Comparison of ENCODE assay signal across 6 cellular contexts in genomic region chr9:129081388-129081889, GRCh38. TPM values are rescaled to one million over a fixed set of nuclear protein-coding genes. Genes with fewer than 3 reads are reported as not detected.
DNase-seq lines count a peak whose midpoint lies in the region; ATAC-seq lines count a peak whose summit lies in the region.

No MANE protein-coding gene starts in this region.

- peaks cover 31% of the 10 kb centered on the region for H3K4me1 Mint-ChIP-seq in dendritic cell treated with granulocyte-macrophage colony-stimulating factor and Interleukin-4, amounts not matched to agents 40 ng/mL and 50 ng/mL, for 4 days (ENCODE audit: low read depth)

- peak overlapping the region; percentile 86 for H3K4me3 Mint-ChIP-seq in dendritic cell treated with granulocyte-macrophage colony-stimulating factor and Interleukin-4, amounts not matched to agents 40 ng/mL and 50 ng/mL, for 4 days

- H3K36me3 Mint-ChIP-seq in dendritic cell treated with granulocyte-macrophage colony-stimulating factor and Interleukin-4, amounts not matched to agents 40 ng/mL and 50 ng/mL, for 4 days (ENCODE audit: low read depth): peaks cover 31% of the 10 kb centered on the region

- no peaks in the 10 kb centered on the region for H3K9me3 Mint-ChIP-seq in dendritic cell treated with granulocyte-macrophage colony-stimulating factor and Interleukin-4, amounts not matched to agents 40 ng/mL and 50 ng/mL, for 4 days

- H3K27me3 Mint-ChIP-seq in dendritic cell treated with granulocyte-macrophage colony-stimulating factor and Interleukin-4, amounts not matched to agents 40 ng/mL and 50 ng/mL, for 4 days: no peaks in the 10 kb centered on the region

- ATAC-seq in HG03432 (IDR thresholded peaks at IDR 0.05; ENCODE audit: unreplicated experiment) (peak; percentile 1), HG03095 (IDR thresholded peaks at IDR 0.05; ENCODE audit: unreplicated experiment) (no peak), HG02970 (IDR thresholded peaks at IDR 0.05; ENCODE audit: low FRiP score, unreplicated experiment) (no peak)

- H3K27ac Mint-ChIP-seq in dendritic cell treated with granulocyte-macrophage colony-stimulating factor and Interleukin-4, amounts not matched to agents 40 ng/mL and 50 ng/mL, for 4 days: peak overlapping the region; percentile 84

- intact Hi-C loops in dendritic cell treated with granulocyte-macrophage colony-stimulating factor and Interleukin-4, amounts not matched to agents 40 ng/mL and 50 ng/mL, for 4 days (cut with micrococcal nuclease): no loop called here

- peak; percentile 97 for DNase-seq in AG08396 (ENCODE audit: low spot score)
- peak; percentile 13 for DNase-seq in renal cortical epithelial cell (ENCODE audit: low read depth)

RNA-seq across cellular contexts. Expression of gene DOLPP1, which starts 0.5 kb away (rescaled TPM):
- total RNA-seq in renal cortical epithelial cell: 9.6 and 12.0 TPM in 2 replicates

RNA-seq across cellular contexts. Expression of gene CRAT, which starts 29.2 kb away (rescaled TPM):
- 27.1 and 57.2 TPM in 2 replicates for total RNA-seq in renal cortical epithelial cell

RNA-seq across cellular contexts. Expression of gene PTPA, which starts 29.8 kb away (rescaled TPM):
- total RNA-seq in renal cortical epithelial cell: 167 and 235 TPM in 2 replicates

RNA-seq across cellular contexts. Expression of gene MIGA2, which starts 45.0 kb away (rescaled TPM):
- 18.4 and 26.0 TPM in 2 replicates for total RNA-seq in renal cortical epithelial cell

RNA-seq across cellular contexts. Expression of gene SH3GLB2, which starts 53.3 kb away (rescaled TPM):
- 67.5 and 69.6 TPM in 2 replicates for total RNA-seq in renal cortical epithelial cell
